ENCODE assay signal across 21 cellular contexts in genomic region chr1:157195521-157196244, GRCh38. TPM values are rescaled to one million over a fixed set of nuclear protein-coding genes. Genes with fewer than 3 reads are reported as not detected.
A peak's percentile ranks its signal among the peaks of the same experiment; 100 is the strongest.
DNase-seq lines count a peak whose midpoint lies in the region; TF ChIP-seq lines count a peak whose summit lies in the region.
"Had no signal": no experiment of that assay in that cellular context is flagged by ENCODE, and none has a peak within 500 bp of the region (broad histone marks: within the 10 kb centered on the region; RNA-seq: fewer than 3 reads in every experiment).

No MANE protein-coding gene starts in this region.

- H4K8ac ChIP-seq in mesendoderm (ENCODE audit: low read depth, low read length), result no peak overlapping the region

- no peak for TF ChIP-seq CTCF in KMS-11 (conservative IDR thresholded peaks at IDR 0.05; ENCODE audit: low read depth, low read length)
- no peak for TF ChIP-seq CTCF in vagina (IDR thresholded peaks at IDR 0.05)

- no peak overlapping the region for H4K5ac ChIP-seq in mesendoderm (ENCODE audit: low read length)

- no peaks in the 10 kb centered on the region for H3K36me3 ChIP-seq in KMS-11 (ENCODE audit: insufficient read depth)
- H3K36me3 ChIP-seq in mesendoderm (ENCODE audit: control insufficient read depth, insufficient read depth, low read length), result no peaks in the 10 kb centered on the region
- H3K36me3 ChIP-seq in vagina, result no peaks in the 10 kb centered on the region
- H3K36me3 ChIP-seq: BE2C had no signal

- H3K23ac ChIP-seq in mesendoderm (ENCODE audit: low read length), result no peak overlapping the region

- H3K9me3 ChIP-seq in vagina, result no peaks in the 10 kb centered on the region
- H3K9me3 ChIP-seq: BE2C had no signal

- H4K20me1 ChIP-seq in KMS-11 (ENCODE audit: insufficient read depth), result no peaks in the 10 kb centered on the region

- DNase-seq in ecto neural progenitor cell (ENCODE audit: low spot score), result peak; percentile 39
- no peak for DNase-seq in mesendoderm
- DNase-seq in vagina (ENCODE audit: extremely low spot score in 2 of 2), result peak; percentile 64 to 67
- DNase-seq in H4 (ENCODE audit: low spot score), result no peak
- DNase-seq in mucosa of gallbladder (ENCODE audit: low spot score), result no peak
- no peak for DNase-seq in germinal center (ENCODE audit: low spot score)
- DNase-seq: BE2C, DMS53, GDM1, HCEC 1CT, IMR-90, NCI-H1417, NCI-H1694 treated with DMSO at 0.1 percent for 48 hours, NCI-H2107, NCI-H2227 treated with DMSO at 0.1 percent for 48 hours, NCI-H510A, PC-9, RPMI8226, SHP77 treated with DMSO at 0.1 percent for 48 hours had no signal

- no peak overlapping the region for H2BK15ac ChIP-seq in mesendoderm (replicated peaks; ENCODE audit: low read depth)

- H3K9ac ChIP-seq in KMS-11 (no peak overlapping the region), mesendoderm (ENCODE audit: low read length) (no peak overlapping the region)

- H3K4ac ChIP-seq in mesendoderm (ENCODE audit: low read depth, low read length), result no peak overlapping the region

- H3K4me1 ChIP-seq in KMS-11 (ENCODE audit: low read depth, poor library complexity, severe bottlenecking) (peaks cover 30% of the 10 kb centered on the region), mesendoderm (ENCODE audit: control insufficient read depth, low read depth, low read length) (peaks cover 4% of the 10 kb centered on the region), vagina (no peaks in the 10 kb centered on the region)
- H3K4me1 ChIP-seq: BE2C had no signal

- no peak overlapping the region for H2BK120ac ChIP-seq in mesendoderm (ENCODE audit: low read depth, low read length)

- no peak for TF ChIP-seq POLR2A in vagina (IDR thresholded peaks at IDR 0.05)

- H3K4me3 ChIP-seq in KMS-11 (IDR thresholded peaks at IDR 0.05; ENCODE audit: insufficient read depth, low read depth, low read length) (no peak overlapping the region), mesendoderm (ENCODE audit: low read length) (no peak overlapping the region), vagina (no peak overlapping the region)
- H3K4me3 ChIP-seq: PC-9, SK-N-MC had no signal

- H3K56ac ChIP-seq in mesendoderm (ENCODE audit: low read length), result peak overlapping the region; percentile 25

- H3K79me1 ChIP-seq in mesendoderm (ENCODE audit: low read length), result no peaks in the 10 kb centered on the region

- no peaks in the 10 kb centered on the region for H3K27me3 ChIP-seq in KMS-11 (ENCODE audit: insufficient read depth, low read depth)
- H3K27me3 ChIP-seq in mesendoderm (ENCODE audit: insufficient read depth, low read length, poor library complexity), result no peaks in the 10 kb centered on the region
- no peaks in the 10 kb centered on the region for H3K27me3 ChIP-seq in vagina

- H3K79me2 ChIP-seq in KMS-11 (ENCODE audit: insufficient read depth, low read depth) (no peaks in the 10 kb centered on the region), mesendoderm (ENCODE audit: control insufficient read depth, insufficient read depth, low read length) (no peaks in the 10 kb centered on the region)

- no peak overlapping the region for H3K18ac ChIP-seq in mesendoderm (ENCODE audit: low read length)

- intact Hi-C loops in vagina (cut with DNase I), result no loop called here

- H3K4me2 ChIP-seq in KMS-11 (peak overlapping the region; percentile 59; the same call in 1 of the 2 replicates), mesendoderm (ENCODE audit: low read length) (no peak overlapping the region)
- H3K4me2 ChIP-seq: PC-9 had no signal

- H3K27ac ChIP-seq in KMS-11 (no peak overlapping the region; the same call in 1 of the 2 replicates), mesendoderm (ENCODE audit: low read depth, low read length) (no peak overlapping the region), vagina (no peak overlapping the region)
- H3K27ac ChIP-seq: PC-9, SK-N-MC had no signal

- WGBS in mesendoderm (ENCODE audit: extremely low coverage, insufficient coverage, low lambda C conversion rate), result no CpG with 5 or more reads among the region's 13 CpGs

- peak overlapping the region; percentile 39; the same call in 1 of the 2 replicates for H2AFZ ChIP-seq in KMS-11 (ENCODE audit: low read depth)
- H2AFZ ChIP-seq: PC-9 had no signal

- peak overlapping the region; percentile 43 for H2AK5ac ChIP-seq in mesendoderm (ENCODE audit: low read length)

- H2BK5ac ChIP-seq in mesendoderm (ENCODE audit: low read length), result no peak overlapping the region

RNA-seq across cellular contexts. Expression of gene ETV3, which starts 57.5 kb away (rescaled TPM):
- 15.2 TPM for polyA plus RNA-seq in mesendoderm (2013, experiment 1 of 2)
- polyA plus RNA-seq in mesendoderm (2013, experiment 2 of 2), result 14.4 TPM
- total RNA-seq in vagina (37.3 TPM), mucosa of gallbladder (27.0 TPM)
- total RNA-seq in H4 (2014; rRNA removed; shearing (Covaris generic)), result 3.2 and 5.6 TPM in 2 replicates

Comparison
In these comparisons a context has a peak if more than half of its experiments do, and no peak if none do; other contexts are left out.
1. DNase-seq: peak in ecto neural progenitor cell (single experiment) and vagina (2 of 2); none in mesendoderm (single experiment), H4 (single experiment), mucosa of gallbladder (single experiment) and germinal center (single experiment).